8 cellular contexts compared by ENCODE assay signal in the genomic region with DNA sequence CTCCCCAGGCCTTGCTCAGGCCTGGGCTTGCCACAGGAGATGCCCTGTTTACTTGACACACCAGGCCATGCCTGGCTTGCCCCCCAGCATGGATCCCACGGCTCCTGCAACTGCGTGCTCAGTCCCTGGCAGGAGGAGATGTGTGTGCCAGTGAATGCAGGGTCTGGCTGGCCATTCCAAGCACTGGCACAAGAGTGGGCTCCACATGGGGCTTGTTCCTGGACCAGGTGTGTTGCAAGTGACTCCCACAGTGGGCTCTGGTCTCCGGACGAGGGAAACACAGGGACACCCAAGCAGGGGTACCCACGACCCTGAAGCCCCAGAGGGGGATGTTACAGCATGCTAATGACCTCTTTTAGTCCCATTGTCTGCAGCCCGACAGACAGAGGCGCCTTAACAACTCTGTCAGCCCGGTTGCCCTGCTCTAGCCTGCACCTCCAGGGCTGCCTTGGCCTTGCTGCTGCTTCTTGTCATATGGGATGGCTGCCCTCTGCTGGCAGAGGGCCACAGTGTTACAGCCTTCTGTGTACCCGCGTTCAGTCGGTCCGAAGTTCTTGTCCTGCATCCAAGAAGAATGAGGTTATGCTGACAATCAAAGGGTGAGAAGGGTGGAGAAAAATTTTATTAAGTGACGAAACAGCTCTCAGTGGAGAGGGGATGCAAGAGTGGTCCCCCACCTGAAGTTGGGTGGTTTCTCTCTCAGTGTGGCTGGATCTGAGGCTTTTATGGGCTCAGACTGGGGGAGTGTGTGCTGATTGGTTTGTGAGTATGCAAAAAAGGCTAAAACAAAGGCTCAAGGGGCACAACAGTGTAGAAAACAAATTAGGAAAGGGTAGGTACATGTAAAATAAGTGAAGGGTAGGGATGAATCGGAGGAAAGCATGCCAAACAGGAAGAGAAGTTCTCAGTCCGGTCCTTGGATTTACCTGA.
DNase-seq lines count a peak whose midpoint lies in the region; ATAC-seq, FAIRE-seq and TF ChIP-seq lines count a peak whose summit lies in the region.

No MANE protein-coding gene starts in this region.

- TF ChIP-seq CTCF in HCT116 (IDR thresholded peaks at IDR 0.05 in 2 of 3, conservative IDR thresholded peaks at IDR 0.05 in 1 of 3; ENCODE audit: borderline replicate concordance in 1 of 3, insufficient read depth in 1 of 3, low read depth in 2 of 3, low read length in 2 of 3): peak; percentile 65 to 73 (median 69)
- TF ChIP-seq CTCF in bronchial epithelial cell (IDR thresholded peaks at IDR 0.05; ENCODE audit: insufficient read depth, low read length, severe bottlenecking): peak; percentile 56
- peak in 3 of 4 donors; percentile 18 to 21 (median 19) for TF ChIP-seq CTCF in right lobe of liver (IDR thresholded peaks at IDR 0.05)
- TF ChIP-seq CTCF in thyroid gland (IDR thresholded peaks at IDR 0.05): peak in 1 of 6 experiments; percentile 12

- H3K4me2 ChIP-seq in HCT116 (ENCODE audit: low read length): no peak overlapping the region

- H2AFZ ChIP-seq in HCT116 (ENCODE audit: low read depth, low read length, poor library complexity, severe bottlenecking): no peak overlapping the region

- WGBS in right lobe of liver (ENCODE audit: insufficient coverage, low coverage, low lambda C conversion rate, missing lambda C conversion rate): 77% methylated on average over 11 of the region's 15 CpGs
- WGBS in thyroid gland, 2 donors: 93 to 95% methylated on average over 15 of the region's 15 CpGs

- ATAC-seq in HCT116 (peak; percentile 99), T-helper 17 cell (peak; percentile 52), right lobe of liver (peak; percentile 41 to 59 (median 56)), GM21381 (IDR thresholded peaks at IDR 0.05; ENCODE audit: unreplicated experiment) (no peak)

- peaks cover 3% of the 10 kb centered on the region for H3K36me3 Mint-ChIP-seq in T-helper 17 cell (ENCODE audit: low read depth)

- no peak overlapping the region for H3K27ac ChIP-seq in HCT116 (ENCODE audit: low read depth, low read length)
- no peak overlapping the region for H3K27ac ChIP-seq in right lobe of liver
- H3K27ac ChIP-seq in thyroid gland: no peak overlapping the region

- H3K9me2 ChIP-seq in HCT116 (ENCODE audit: insufficient read depth): no peaks in the 10 kb centered on the region; the same call in 1 of the 2 replicates

- H3K36me3 ChIP-seq in HCT116 (ENCODE audit: control insufficient read depth in 1 of 2, insufficient read depth in 2 of 2, low read length in 2 of 2) (no peaks in the 10 kb centered on the region), bronchial epithelial cell (ENCODE audit: control insufficient read depth, insufficient read depth, low read length) (no peaks in the 10 kb centered on the region), right lobe of liver (no peaks in the 10 kb centered on the region), thyroid gland (no peaks in the 10 kb centered on the region)

- CTCF ChIA-PET in HCT116 (lab: Charles Lee): interaction anchor here (1.0 kb wide), 2 partner anchors 211 kb away, joined by 3 read pairs; no protein-coding TSS in a partner anchor

- peak; percentile 71 for TF ChIP-seq RAD21 in HCT116 (IDR thresholded peaks at IDR 0.05; ENCODE audit: low read depth)

- intact Hi-C loops in HCT116 (cut with micrococcal nuclease) (loop anchor here (1.0 to 5.0 kb wide), 3 partner anchors 211 to 306 kb away; no protein-coding TSS in a partner anchor), right lobe of liver (cut with DNase I) (no loop called here), thyroid gland (cut with DNase I) (no loop called here)

- H3K27me3 ChIP-seq in HCT116 (ENCODE audit: insufficient read depth, low read length) (no peaks in the 10 kb centered on the region), bronchial epithelial cell (ENCODE audit: control insufficient read depth, insufficient read depth, low read length) (no peaks in the 10 kb centered on the region), right lobe of liver (no peaks in the 10 kb centered on the region), thyroid gland (no peaks in the 10 kb centered on the region)

- DNase-seq in CMK (ENCODE audit: low read depth) (peak; percentile 3), HCT116 (ENCODE audit: low read depth, low spot score) (peak; percentile 42), T-helper 17 cell (peak in 2 of 3 donors; percentile 8 to 9), bronchial epithelial cell (ENCODE audit: low read depth) (peak; percentile 40), right lobe of liver (peak; percentile 33 to 56 (median 48)), thyroid gland (peak; percentile 3 to 20), SKM-1 (lab: John Stamatoyannopoulos, UW; ENCODE audit: unreplicated experiment) (no peak)

- no peak for FAIRE-seq in bronchial epithelial cell (lab: Jason Lieb, UNC)

- H3K9me3 ChIP-seq in HCT116 (ENCODE audit: control insufficient read depth in 1 of 2, insufficient read depth in 1 of 2, low read depth in 1 of 2, low read length in 2 of 2): no peaks in the 10 kb centered on the region
- H3K9me3 ChIP-seq in T-helper 17 cell (ENCODE audit: control insufficient read depth, low read length, poor library complexity, severe bottlenecking): no peaks in the 10 kb centered on the region
- no peaks in the 10 kb centered on the region for H3K9me3 ChIP-seq in right lobe of liver
- H3K9me3 ChIP-seq in thyroid gland: no peaks in the 10 kb centered on the region

- H3K4me3 ChIP-seq in HCT116 (replicated peaks in 1 of 2; ENCODE audit: low read depth in 1 of 2, low read length in 2 of 2) (no peak overlapping the region), bronchial epithelial cell (ENCODE audit: low read depth, low read length) (no peak overlapping the region), right lobe of liver (no peak overlapping the region), thyroid gland (replicated peaks in 1 of 3) (no peak overlapping the region)

- TF ChIP-seq POLR2A in HCT116 (IDR thresholded peaks at IDR 0.05; ENCODE audit: borderline replicate concordance, extremely low read depth, insufficient read depth, insufficient read length): no peak
- no peak for TF ChIP-seq POLR2A in right lobe of liver (IDR thresholded peaks at IDR 0.05)
- no peak for TF ChIP-seq POLR2A in thyroid gland (IDR thresholded peaks at IDR 0.05)

- no peak overlapping the region for H3K27ac Mint-ChIP-seq in T-helper 17 cell

- no TSS peak for BruUV-seq in HCT116 (replicated peaks; lab: Mats Ljungman, UMichigan)

- H3K27me3 Mint-ChIP-seq in T-helper 17 cell: no peaks in the 10 kb centered on the region

- POLR2A ChIA-PET in HCT116 (lab: Charles Lee): no interaction called here

- H3K4me3 Mint-ChIP-seq in T-helper 17 cell: no peak overlapping the region

- H3K4me1 Mint-ChIP-seq in T-helper 17 cell: peaks cover 2% of the 10 kb centered on the region

- H3K9ac ChIP-seq in HCT116 (ENCODE audit: low read length): no peak overlapping the region

- RAD21 ChIA-PET in HCT116 (lab: Charles Lee; ENCODE audit: low non-redundant PET in 1 of 2, low total read pairs in 2 of 2, uncharacterized antibody in 2 of 2, unreplicated experiment in 2 of 2): no interaction called here

- no peaks in the 10 kb centered on the region for H3K4me1 ChIP-seq in HCT116 (ENCODE audit: control insufficient read depth in 1 of 2, insufficient read depth in 2 of 2, low read length in 2 of 2)
- H3K4me1 ChIP-seq in right lobe of liver: peaks cover 0 to 1% (median 0%) of the 10 kb centered on the region in 4 donors
- H3K4me1 ChIP-seq in thyroid gland: no peaks in the 10 kb centered on the region

- H3K79me2 ChIP-seq in HCT116 (ENCODE audit: insufficient read depth, low read length): no peaks in the 10 kb centered on the region

- H4K20me1 ChIP-seq in HCT116 (ENCODE audit: insufficient read depth): no peaks in the 10 kb centered on the region

TF ChIP-seq in HCT116, 20 proteins besides CTCF, POLR2A, EP300 and RAD21:
- TF ChIP-seq TCF7L2 (IDR thresholded peaks at IDR 0.05; ENCODE audit: borderline replicate concordance, extremely low read depth, insufficient read depth, insufficient read length): no peak
- TF ChIP-seq YY1 (IDR thresholded peaks at IDR 0.05; ENCODE audit: extremely low read depth, insufficient replicate concordance, low read depth, low read length): no peak
- no peak for TF ChIP-seq POLR2AphosphoS5 (IDR thresholded peaks at IDR 0.05; ENCODE audit: low read depth, low read length)
- no peak for TF ChIP-seq ZFX (IDR thresholded peaks at IDR 0.05)
- TF ChIP-seq, protein P1, sequence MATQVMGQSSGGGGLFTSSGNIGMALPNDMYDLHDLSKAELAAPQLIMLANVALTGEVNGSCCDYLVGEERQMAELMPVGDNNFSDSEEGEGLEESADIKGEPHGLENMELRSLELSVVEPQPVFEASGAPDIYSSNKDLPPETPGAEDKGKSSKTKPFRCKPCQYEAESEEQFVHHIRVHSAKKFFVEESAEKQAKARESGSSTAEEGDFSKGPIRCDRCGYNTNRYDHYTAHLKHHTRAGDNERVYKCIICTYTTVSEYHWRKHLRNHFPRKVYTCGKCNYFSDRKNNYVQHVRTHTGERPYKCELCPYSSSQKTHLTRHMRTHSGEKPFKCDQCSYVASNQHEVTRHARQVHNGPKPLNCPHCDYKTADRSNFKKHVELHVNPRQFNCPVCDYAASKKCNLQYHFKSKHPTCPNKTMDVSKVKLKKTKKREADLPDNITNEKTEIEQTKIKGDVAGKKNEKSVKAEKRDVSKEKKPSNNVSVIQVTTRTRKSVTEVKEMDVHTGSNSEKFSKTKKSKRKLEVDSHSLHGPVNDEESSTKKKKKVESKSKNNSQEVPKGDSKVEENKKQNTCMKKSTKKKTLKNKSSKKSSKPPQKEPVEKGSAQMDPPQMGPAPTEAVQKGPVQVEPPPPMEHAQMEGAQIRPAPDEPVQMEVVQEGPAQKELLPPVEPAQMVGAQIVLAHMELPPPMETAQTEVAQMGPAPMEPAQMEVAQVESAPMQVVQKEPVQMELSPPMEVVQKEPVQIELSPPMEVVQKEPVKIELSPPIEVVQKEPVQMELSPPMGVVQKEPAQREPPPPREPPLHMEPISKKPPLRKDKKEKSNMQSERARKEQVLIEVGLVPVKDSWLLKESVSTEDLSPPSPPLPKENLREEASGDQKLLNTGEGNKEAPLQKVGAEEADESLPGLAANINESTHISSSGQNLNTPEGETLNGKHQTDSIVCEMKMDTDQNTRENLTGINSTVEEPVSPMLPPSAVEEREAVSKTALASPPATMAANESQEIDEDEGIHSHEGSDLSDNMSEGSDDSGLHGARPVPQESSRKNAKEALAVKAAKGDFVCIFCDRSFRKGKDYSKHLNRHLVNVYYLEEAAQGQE (IDR thresholded peaks at IDR 0.05; ENCODE audit: low read depth): no peak
- no peak for TF ChIP-seq EZH2phosphoT487 (IDR thresholded peaks at IDR 0.05; ENCODE audit: borderline replicate concordance)
- no peak for TF ChIP-seq FOSL1 (IDR thresholded peaks at IDR 0.05; ENCODE audit: low read depth)
- TF ChIP-seq SRF (IDR thresholded peaks at IDR 0.05; ENCODE audit: low read depth): no peak
TF ChIP-seq in HCT116: peak in this region for 0.
